In genomic region chr9:128913048-128913900, GRCh38 we compare ENCODE assay signal across 9 cellular contexts. TPM values are rescaled to one million over a fixed set of nuclear protein-coding genes. Genes with fewer than 3 reads are reported as not detected.
DNase-seq lines count a peak whose midpoint lies in the region; ATAC-seq and TF ChIP-seq lines count a peak whose summit lies in the region.
"Had no signal": no experiment of that assay in that cellular context is flagged by ENCODE, and none has a peak within 500 bp of the region (broad histone marks: within the 10 kb centered on the region; RNA-seq: fewer than 3 reads in every experiment).

No MANE protein-coding gene starts in this region.

- H3K27ac Mint-ChIP-seq in CD4-positive, CD25-positive, alpha-beta regulatory T cell = peak overlapping the region; percentile 20 to 96 (median 92)

- 77% methylated on average over 12 of the region's 15 CpGs for WGBS in esophagus muscularis mucosa

- no peak for ATAC-seq in CD4-positive, CD25-positive, alpha-beta regulatory T cell (ENCODE audit: low read depth in 2 of 2)
- no peak for ATAC-seq in HG03469 (IDR thresholded peaks at IDR 0.05; ENCODE audit: unreplicated experiment)

- peaks cover 0 to 61% (median 22%) of the 10 kb centered on the region in 4 donors for H3K4me1 Mint-ChIP-seq in CD4-positive, CD25-positive, alpha-beta regulatory T cell

- no peak for TF ChIP-seq POLR2A in esophagus muscularis mucosa (IDR thresholded peaks at IDR 0.05; ENCODE audit: low read depth)

- TF ChIP-seq CTCF in esophagus muscularis mucosa (IDR thresholded peaks at IDR 0.05) = no peak
- TF ChIP-seq CTCF in parathyroid adenoma (IDR thresholded peaks at IDR 0.05) = no peak

- H3K27ac ChIP-seq in CD4-positive, CD25-positive, alpha-beta regulatory T cell (ENCODE audit: insufficient read depth, low read length, poor library complexity, severe bottlenecking) = no peak overlapping the region
- peak overlapping the region; percentile 63 to 73 (median 66) for H3K27ac ChIP-seq in esophagus muscularis mucosa (replicated peaks in 1 of 4)
- peak overlapping the region; percentile 36 for H3K27ac ChIP-seq in parathyroid adenoma

- H3K27me3 Mint-ChIP-seq in CD4-positive, CD25-positive, alpha-beta regulatory T cell = no peaks in the 10 kb centered on the region

- no peaks in the 10 kb centered on the region for H3K27me3 ChIP-seq in CD4-positive, CD25-positive, alpha-beta regulatory T cell (ENCODE audit: control insufficient read depth, insufficient read depth, low read length)
- no peaks in the 10 kb centered on the region for H3K27me3 ChIP-seq in esophagus muscularis mucosa
- H3K27me3 ChIP-seq in parathyroid adenoma (ENCODE audit: control insufficient read depth, insufficient read depth, low read length) = no peaks in the 10 kb centered on the region

- peaks cover 32% of the 10 kb centered on the region for H3K4me1 ChIP-seq in CD4-positive, CD25-positive, alpha-beta regulatory T cell (ENCODE audit: control insufficient read depth, insufficient read depth, low read length, poor library complexity, severe bottlenecking)
- peaks cover 85 to 91% (median 90%) of the 10 kb centered on the region in 4 donors for H3K4me1 ChIP-seq in esophagus muscularis mucosa
- H3K4me1 ChIP-seq in parathyroid adenoma = no peaks in the 10 kb centered on the region

- H3K4me3 Mint-ChIP-seq in CD4-positive, CD25-positive, alpha-beta regulatory T cell = peak overlapping the region in 2 of 4 donors; percentile 71 to 72

- H3K4me2 ChIP-seq in parathyroid adenoma (ENCODE audit: low read length) = no peak overlapping the region

- intact Hi-C loops in esophagus muscularis mucosa (cut with DNase I) = no loop called here

- H2AFZ ChIP-seq in parathyroid adenoma = no peak overlapping the region

- no peak overlapping the region for H3K4me3 ChIP-seq in CD4-positive, CD25-positive, alpha-beta regulatory T cell (ENCODE audit: low read depth, low read length)
- H3K4me3 ChIP-seq in esophagus muscularis mucosa = peak overlapping the region in 1 of 4 donors; percentile 12
- H3K4me3 ChIP-seq in parathyroid adenoma (ENCODE audit: low read depth, low read length) = no peak overlapping the region

- H3K9me3 Mint-ChIP-seq in CD4-positive, CD25-positive, alpha-beta regulatory T cell = peaks cover 0 to 2% (median 0%) of the 10 kb centered on the region in 7 donors

- H3K9ac ChIP-seq in parathyroid adenoma = no peak overlapping the region

- H3K9me3 ChIP-seq in CD4-positive, CD25-positive, alpha-beta regulatory T cell (ENCODE audit: control insufficient read depth in 2 of 2, low read length in 2 of 2) = no peaks in the 10 kb centered on the region
- no peaks in the 10 kb centered on the region for H3K9me3 ChIP-seq in esophagus muscularis mucosa
- no peaks in the 10 kb centered on the region for H3K9me3 ChIP-seq in parathyroid adenoma (ENCODE audit: control insufficient read depth, low read length)

- DNase-seq in CD4-positive, CD25-positive, alpha-beta regulatory T cell = no peak
- peak; percentile 69 for DNase-seq in SW480 (ENCODE audit: low spot score)
- no peak for DNase-seq in esophagus muscularis mucosa (ENCODE audit: extremely low spot score)
- DNase-seq in superior temporal gyrus (ENCODE audit: extremely low spot score) = no peak
- no peak for DNase-seq in stimulated activated CD4-positive, alpha-beta T cell treated with anti-CD3 and anti-CD28 coated beads, Interleukin-2, amount 100 ng/mL, for 48 hours
- DNase-seq in NOMO-1 treated with dmso at 0.1 percent for 144 hours (lab: John Stamatoyannopoulos, UW; ENCODE audit: unreplicated experiment) = no peak
- DNase-seq: activated effector memory CD4-positive, alpha-beta T cell treated with anti-CD3 and anti-CD28 coated beads, Interleukin-2, amount 50 U/mL, for 16 hours had no signal

- peaks cover 68% of the 10 kb centered on the region for H3K36me3 ChIP-seq in CD4-positive, CD25-positive, alpha-beta regulatory T cell (ENCODE audit: control insufficient read depth, insufficient read depth, low read length)
- H3K36me3 ChIP-seq in esophagus muscularis mucosa (peaks cover 13 to 66% (median 53%) of the 10 kb centered on the region in 4 donors), parathyroid adenoma (ENCODE audit: control insufficient read depth, insufficient read depth, low read length) (no peaks in the 10 kb centered on the region)

- peaks cover 16% of the 10 kb centered on the region for H3K79me2 ChIP-seq in parathyroid adenoma

- TF ChIP-seq EP300 in esophagus muscularis mucosa (IDR thresholded peaks at IDR 0.05) = no peak

- H3K36me3 Mint-ChIP-seq in CD4-positive, CD25-positive, alpha-beta regulatory T cell = peaks cover 35% of the 10 kb centered on the region

RNA-seq across cellular contexts. Expression of gene PHYHD1, which starts 7.5 kb away (rescaled TPM):
- 0.52 TPM for total RNA-seq in CD4-positive, CD25-positive, alpha-beta regulatory T cell
- under 1 TPM in 2 of 4 donors, not detected in 2; 0.40 to 0.60 TPM for polyA plus RNA-seq in CD4-positive, CD25-positive, alpha-beta regulatory T cell
- total RNA-seq in esophagus muscularis mucosa = 10 to 100 TPM; 10.4 to 22.3 (median 12.0) TPM

RNA-seq across cellular contexts. Expression of gene LRRC8A, which starts 31.3 kb away (rescaled TPM):
- 39.7 TPM for total RNA-seq in CD4-positive, CD25-positive, alpha-beta regulatory T cell
- 10 to 100 TPM; 29.3 to 35.0 (median 31.3) TPM for polyA plus RNA-seq in CD4-positive, CD25-positive, alpha-beta regulatory T cell
- 10 to 100 TPM; 39.5 to 94.2 (median 55.6) TPM for total RNA-seq in esophagus muscularis mucosa

RNA-seq across cellular contexts. Expression of gene KYAT1, which starts 31.5 kb away (rescaled TPM):
- total RNA-seq in CD4-positive, CD25-positive, alpha-beta regulatory T cell = 8.2 TPM
- polyA plus RNA-seq in CD4-positive, CD25-positive, alpha-beta regulatory T cell = 10 to 100 TPM; 11.3 to 15.7 (median 11.6) TPM
- 1 to 10 TPM; 4.3 to 8.4 (median 6.2) TPM for total RNA-seq in esophagus muscularis mucosa

RNA-seq across cellular contexts. Expression of gene DOLK, which starts 34.1 kb away (rescaled TPM):
- total RNA-seq in CD4-positive, CD25-positive, alpha-beta regulatory T cell = 6.1 TPM
- polyA plus RNA-seq in CD4-positive, CD25-positive, alpha-beta regulatory T cell = 10 to 100 TPM in 2 of 4 donors, 1 to 10 TPM in 2; 7.6 to 12.3 (median 9.7) TPM
- total RNA-seq in esophagus muscularis mucosa = 10 to 100 TPM; 10.4 to 20.7 (median 14.1) TPM

RNA-seq across cellular contexts. Expression of gene NUP188, which starts 34.2 kb away (rescaled TPM):
- 74.3 TPM for total RNA-seq in CD4-positive, CD25-positive, alpha-beta regulatory T cell
- polyA plus RNA-seq in CD4-positive, CD25-positive, alpha-beta regulatory T cell = 10 to 100 TPM; 20.8 to 23.4 (median 21.8) TPM
- 10 to 100 TPM; 22.9 to 34.0 (median 29.4) TPM for total RNA-seq in esophagus muscularis mucosa
